10 cellular contexts compared by ENCODE assay signal in genomic region chr10:97685395-97685958, GRCh38. TPM values are rescaled to one million over a fixed set of nuclear protein-coding genes. Genes with fewer than 3 reads are reported as not detected.
DNase-seq lines count a peak whose midpoint lies in the region; FAIRE-seq and TF ChIP-seq lines count a peak whose summit lies in the region.
"Had no signal": no experiment of that assay in that cellular context is flagged by ENCODE, and none has a peak within 500 bp of the region (broad histone marks: within the 10 kb centered on the region; RNA-seq: fewer than 3 reads in every experiment).

No MANE protein-coding gene starts in this region.

- peak overlapping the region; percentile 89 for H3K4me2 ChIP-seq in astrocyte (ENCODE audit: low read length)

- H3K4me3 ChIP-seq in astrocyte (ENCODE audit: insufficient read depth, low read depth, low read length), result no peak overlapping the region
- peak overlapping the region; percentile 58 to 94 (median 86) for H3K4me3 ChIP-seq in tibial nerve

- TF ChIP-seq EP300 in tibial nerve (IDR thresholded peaks at IDR 0.05), result peak in 1 of 2 donors; percentile 22

- DNase-seq in NCI-H510A treated with DMSO at 0.1 percent for 48 hours (lab: John Stamatoyannopoulos, UW) (peak; percentile 13), NCI-H510A (lab: John Stamatoyannopoulos, UW) (no peak), astrocyte (ENCODE audit: low read depth) (no peak), islet precursor cell (peak; percentile 82), tibial nerve (ENCODE audit: low spot score in 2 of 2) (peak in 1 of 2 donors; percentile 34), D721Med (ENCODE audit: insufficient read length, low spot score) (no peak), ureter (ENCODE audit: low spot score) (no peak), NCI-H187 (lab: John Stamatoyannopoulos, UW) (no peak)
- DNase-seq: activated CD8-positive, alpha-beta memory T cell treated with anti-CD3 and anti-CD28 coated beads, Interleukin-2, amount 50 U/mL, for 48 hours had no signal

- FAIRE-seq in astrocyte (lab: Jason Lieb, UNC), result no peak
- FAIRE-seq in D721Med (lab: Jason Lieb, UNC), result no peak

- no peak overlapping the region for H2AFZ ChIP-seq in astrocyte (ENCODE audit: low read depth, low read length)

- H3K4me1 ChIP-seq in astrocyte (ENCODE audit: insufficient read depth, low read length) (peaks cover 42% of the 10 kb centered on the region), tibial nerve (peaks cover 0 to 73% (median 36%) of the 10 kb centered on the region in 4 donors)

- H3K27ac ChIP-seq in astrocyte (ENCODE audit: low read depth, low read length) (no peak overlapping the region), tibial nerve (peak overlapping the region; percentile 90 to 100 (median 98))

- H3K9ac ChIP-seq in astrocyte (ENCODE audit: low read length), result no peak overlapping the region

- H3K27ac Mint-ChIP-seq in astrocyte (ENCODE audit: unreplicated experiment), result no peak overlapping the region

- H3K4me3 Mint-ChIP-seq in astrocyte (ENCODE audit: unreplicated experiment), result no peak overlapping the region

- TF ChIP-seq POLR2A in tibial nerve (IDR thresholded peaks at IDR 0.05), result no peak

- H3K36me3 ChIP-seq in astrocyte (ENCODE audit: insufficient read depth, low read length), result no peaks in the 10 kb centered on the region
- H3K36me3 ChIP-seq in tibial nerve, result no peaks in the 10 kb centered on the region

- peaks cover 20% of the 10 kb centered on the region for H3K4me1 Mint-ChIP-seq in astrocyte (ENCODE audit: low read depth, unreplicated experiment)

- H3K9me3 ChIP-seq in astrocyte (ENCODE audit: insufficient read depth, low read depth, low read length), result no peaks in the 10 kb centered on the region
- H3K9me3 ChIP-seq in tibial nerve, result no peaks in the 10 kb centered on the region

- no peaks in the 10 kb centered on the region for H3K79me2 ChIP-seq in astrocyte (ENCODE audit: insufficient read depth, low read length)

- H3K36me3 Mint-ChIP-seq in astrocyte (ENCODE audit: low read depth, unreplicated experiment), result no peaks in the 10 kb centered on the region

- H4K20me1 ChIP-seq in astrocyte (ENCODE audit: insufficient read depth, low read length), result no peaks in the 10 kb centered on the region

- H3K27me3 ChIP-seq in astrocyte (ENCODE audit: insufficient read depth, low read length) (no peaks in the 10 kb centered on the region), tibial nerve (no peaks in the 10 kb centered on the region)

- WGBS in tibial nerve, 2 donors, result 25 to 29% methylated on average over 1 to 2 of the region's 2 CpGs

- TF ChIP-seq CTCF in astrocyte (IDR thresholded peaks at IDR 0.05; ENCODE audit: insufficient read depth, low read depth, low read length) (no peak), tibial nerve (IDR thresholded peaks at IDR 0.05) (peak in 4 of 5 experiments; percentile 3 to 48 (median 28)), D721Med (IDR thresholded peaks at IDR 0.05; ENCODE audit: insufficient read depth, missing control alignments) (no peak)

- no peaks in the 10 kb centered on the region for H3K27me3 Mint-ChIP-seq in astrocyte (ENCODE audit: low read depth, unreplicated experiment)
- H3K27me3 Mint-ChIP-seq: B cell had no signal

- no peaks in the 10 kb centered on the region for H3K9me3 Mint-ChIP-seq in astrocyte (ENCODE audit: unreplicated experiment)

RNA-seq across cellular contexts. Expression of gene AVPI1, which starts 1.6 kb away (rescaled TPM):
- 5.0 and 5.6 TPM in 2 replicates for total RNA-seq in astrocyte
- total RNA-seq in tibial nerve, result 100 to 1,000 TPM; 113 to 253 (median 170) TPM
- 11.7 TPM for total RNA-seq in ureter

RNA-seq across cellular contexts. Expression of gene MARVELD1, which starts 28.1 kb away (rescaled TPM):
- total RNA-seq in astrocyte (69.7 and 79.2 TPM in 2 replicates), tibial nerve (10 to 100 TPM; 28.0 to 45.3 (median 42.2) TPM), ureter (40.8 TPM)

RNA-seq across cellular contexts. Expression of gene PI4K2A, which starts 45.0 kb away (rescaled TPM):
- total RNA-seq in astrocyte (32.9 and 37.8 TPM in 2 replicates), tibial nerve (10 to 100 TPM; 17.0 to 29.1 (median 21.0) TPM), ureter (16.7 TPM)

RNA-seq across cellular contexts. Expression of gene ZFYVE27, which starts 51.5 kb away (rescaled TPM):
- total RNA-seq in astrocyte (31.3 and 32.8 TPM in 2 replicates), tibial nerve (10 to 100 TPM; 33.4 to 46.8 (median 42.7) TPM), ureter (33.8 TPM)

RNA-seq across cellular contexts. Expression of gene MORN4, which starts 52.2 kb away (rescaled TPM):
- total RNA-seq in astrocyte (15.8 and 16.2 TPM in 2 replicates), tibial nerve (1 to 10 TPM; 3.7 to 8.2 (median 7.1) TPM), ureter (12.9 TPM)

Comparison
In these comparisons a context has a peak if more than half of its experiments do, and no peak if none do; other contexts are left out.
1. DNase-seq: peak in NCI-H510A treated with DMSO at 0.1 percent for 48 hours (single experiment) and islet precursor cell (single experiment); none in NCI-H510A (single experiment), astrocyte (single experiment), D721Med (single experiment), ureter (single experiment) and NCI-H187 (0 of 2).
2. CTCF ChIP-seq: peak in tibial nerve (4 of 5); none in astrocyte (single experiment) and D721Med (single experiment).